ENCODE assay signal across 2 cellular contexts in genomic region chr16:3756113-3756512, GRCh38.
TF ChIP-seq lines count a peak whose summit lies in the region.

No MANE protein-coding gene starts in this region.

TF ChIP-seq in liver, 16 proteins besides CTCF, POLR2A, EP300 and RAD21 (continued from another document):
- TF ChIP-seq, protein P1, sequence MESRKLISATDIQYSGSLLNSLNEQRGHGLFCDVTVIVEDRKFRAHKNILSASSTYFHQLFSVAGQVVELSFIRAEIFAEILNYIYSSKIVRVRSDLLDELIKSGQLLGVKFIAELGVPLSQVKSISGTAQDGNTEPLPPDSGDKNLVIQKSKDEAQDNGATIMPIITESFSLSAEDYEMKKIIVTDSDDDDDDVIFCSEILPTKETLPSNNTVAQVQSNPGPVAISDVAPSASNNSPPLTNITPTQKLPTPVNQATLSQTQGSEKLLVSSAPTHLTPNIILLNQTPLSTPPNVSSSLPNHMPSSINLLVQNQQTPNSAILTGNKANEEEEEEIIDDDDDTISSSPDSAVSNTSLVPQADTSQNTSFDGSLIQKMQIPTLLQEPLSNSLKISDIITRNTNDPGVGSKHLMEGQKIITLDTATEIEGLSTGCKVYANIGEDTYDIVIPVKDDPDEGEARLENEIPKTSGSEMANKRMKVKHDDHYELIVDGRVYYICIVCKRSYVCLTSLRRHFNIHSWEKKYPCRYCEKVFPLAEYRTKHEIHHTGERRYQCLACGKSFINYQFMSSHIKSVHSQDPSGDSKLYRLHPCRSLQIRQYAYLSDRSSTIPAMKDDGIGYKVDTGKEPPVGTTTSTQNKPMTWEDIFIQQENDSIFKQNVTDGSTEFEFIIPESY (IDR thresholded peaks at IDR 0.05) = no peak
- TF ChIP-seq HNF4G (IDR thresholded peaks at IDR 0.05) = no peak
- no peak for TF ChIP-seq EGR1 (IDR thresholded peaks at IDR 0.05; ENCODE audit: low read depth in 2 of 2)
- TF ChIP-seq FOXA2 (IDR thresholded peaks at IDR 0.05) = no peak
- no peak for TF ChIP-seq FOXA1 (IDR thresholded peaks at IDR 0.05)
- TF ChIP-seq, protein P2, sequence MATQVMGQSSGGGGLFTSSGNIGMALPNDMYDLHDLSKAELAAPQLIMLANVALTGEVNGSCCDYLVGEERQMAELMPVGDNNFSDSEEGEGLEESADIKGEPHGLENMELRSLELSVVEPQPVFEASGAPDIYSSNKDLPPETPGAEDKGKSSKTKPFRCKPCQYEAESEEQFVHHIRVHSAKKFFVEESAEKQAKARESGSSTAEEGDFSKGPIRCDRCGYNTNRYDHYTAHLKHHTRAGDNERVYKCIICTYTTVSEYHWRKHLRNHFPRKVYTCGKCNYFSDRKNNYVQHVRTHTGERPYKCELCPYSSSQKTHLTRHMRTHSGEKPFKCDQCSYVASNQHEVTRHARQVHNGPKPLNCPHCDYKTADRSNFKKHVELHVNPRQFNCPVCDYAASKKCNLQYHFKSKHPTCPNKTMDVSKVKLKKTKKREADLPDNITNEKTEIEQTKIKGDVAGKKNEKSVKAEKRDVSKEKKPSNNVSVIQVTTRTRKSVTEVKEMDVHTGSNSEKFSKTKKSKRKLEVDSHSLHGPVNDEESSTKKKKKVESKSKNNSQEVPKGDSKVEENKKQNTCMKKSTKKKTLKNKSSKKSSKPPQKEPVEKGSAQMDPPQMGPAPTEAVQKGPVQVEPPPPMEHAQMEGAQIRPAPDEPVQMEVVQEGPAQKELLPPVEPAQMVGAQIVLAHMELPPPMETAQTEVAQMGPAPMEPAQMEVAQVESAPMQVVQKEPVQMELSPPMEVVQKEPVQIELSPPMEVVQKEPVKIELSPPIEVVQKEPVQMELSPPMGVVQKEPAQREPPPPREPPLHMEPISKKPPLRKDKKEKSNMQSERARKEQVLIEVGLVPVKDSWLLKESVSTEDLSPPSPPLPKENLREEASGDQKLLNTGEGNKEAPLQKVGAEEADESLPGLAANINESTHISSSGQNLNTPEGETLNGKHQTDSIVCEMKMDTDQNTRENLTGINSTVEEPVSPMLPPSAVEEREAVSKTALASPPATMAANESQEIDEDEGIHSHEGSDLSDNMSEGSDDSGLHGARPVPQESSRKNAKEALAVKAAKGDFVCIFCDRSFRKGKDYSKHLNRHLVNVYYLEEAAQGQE (IDR thresholded peaks at IDR 0.05) = no peak
- TF ChIP-seq GABPA (IDR thresholded peaks at IDR 0.05 in 1 of 2, conservative IDR thresholded peaks at IDR 0.05 in 1 of 2) = no peak
- TF ChIP-seq, protein P3, sequence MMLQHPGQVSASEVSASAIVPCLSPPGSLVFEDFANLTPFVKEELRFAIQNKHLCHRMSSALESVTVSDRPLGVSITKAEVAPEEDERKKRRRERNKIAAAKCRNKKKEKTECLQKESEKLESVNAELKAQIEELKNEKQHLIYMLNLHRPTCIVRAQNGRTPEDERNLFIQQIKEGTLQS (IDR thresholded peaks at IDR 0.05) = no peak
TF ChIP-seq in liver: peak in this region for 0.

TF ChIP-seq in HepG2, 621 proteins besides CTCF, POLR2A, EP300 and RAD21 (continued from another document):
- TF ChIP-seq, protein P4, sequence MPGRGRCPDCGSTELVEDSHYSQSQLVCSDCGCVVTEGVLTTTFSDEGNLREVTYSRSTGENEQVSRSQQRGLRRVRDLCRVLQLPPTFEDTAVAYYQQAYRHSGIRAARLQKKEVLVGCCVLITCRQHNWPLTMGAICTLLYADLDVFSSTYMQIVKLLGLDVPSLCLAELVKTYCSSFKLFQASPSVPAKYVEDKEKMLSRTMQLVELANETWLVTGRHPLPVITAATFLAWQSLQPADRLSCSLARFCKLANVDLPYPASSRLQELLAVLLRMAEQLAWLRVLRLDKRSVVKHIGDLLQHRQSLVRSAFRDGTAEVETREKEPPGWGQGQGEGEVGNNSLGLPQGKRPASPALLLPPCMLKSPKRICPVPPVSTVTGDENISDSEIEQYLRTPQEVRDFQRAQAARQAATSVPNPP (CRISPR knock-in tag; IDR thresholded peaks at IDR 0.05) = no peak
- TF ChIP-seq ZNF530 (CRISPR knock-in tag; IDR thresholded peaks at IDR 0.05; ENCODE audit: low read depth) = no peak
- TF ChIP-seq HNF1B (CRISPR knock-in tag; IDR thresholded peaks at IDR 0.05) = no peak
- no peak for TF ChIP-seq GZF1 (CRISPR knock-in tag; IDR thresholded peaks at IDR 0.05)
- TF ChIP-seq, protein P5, sequence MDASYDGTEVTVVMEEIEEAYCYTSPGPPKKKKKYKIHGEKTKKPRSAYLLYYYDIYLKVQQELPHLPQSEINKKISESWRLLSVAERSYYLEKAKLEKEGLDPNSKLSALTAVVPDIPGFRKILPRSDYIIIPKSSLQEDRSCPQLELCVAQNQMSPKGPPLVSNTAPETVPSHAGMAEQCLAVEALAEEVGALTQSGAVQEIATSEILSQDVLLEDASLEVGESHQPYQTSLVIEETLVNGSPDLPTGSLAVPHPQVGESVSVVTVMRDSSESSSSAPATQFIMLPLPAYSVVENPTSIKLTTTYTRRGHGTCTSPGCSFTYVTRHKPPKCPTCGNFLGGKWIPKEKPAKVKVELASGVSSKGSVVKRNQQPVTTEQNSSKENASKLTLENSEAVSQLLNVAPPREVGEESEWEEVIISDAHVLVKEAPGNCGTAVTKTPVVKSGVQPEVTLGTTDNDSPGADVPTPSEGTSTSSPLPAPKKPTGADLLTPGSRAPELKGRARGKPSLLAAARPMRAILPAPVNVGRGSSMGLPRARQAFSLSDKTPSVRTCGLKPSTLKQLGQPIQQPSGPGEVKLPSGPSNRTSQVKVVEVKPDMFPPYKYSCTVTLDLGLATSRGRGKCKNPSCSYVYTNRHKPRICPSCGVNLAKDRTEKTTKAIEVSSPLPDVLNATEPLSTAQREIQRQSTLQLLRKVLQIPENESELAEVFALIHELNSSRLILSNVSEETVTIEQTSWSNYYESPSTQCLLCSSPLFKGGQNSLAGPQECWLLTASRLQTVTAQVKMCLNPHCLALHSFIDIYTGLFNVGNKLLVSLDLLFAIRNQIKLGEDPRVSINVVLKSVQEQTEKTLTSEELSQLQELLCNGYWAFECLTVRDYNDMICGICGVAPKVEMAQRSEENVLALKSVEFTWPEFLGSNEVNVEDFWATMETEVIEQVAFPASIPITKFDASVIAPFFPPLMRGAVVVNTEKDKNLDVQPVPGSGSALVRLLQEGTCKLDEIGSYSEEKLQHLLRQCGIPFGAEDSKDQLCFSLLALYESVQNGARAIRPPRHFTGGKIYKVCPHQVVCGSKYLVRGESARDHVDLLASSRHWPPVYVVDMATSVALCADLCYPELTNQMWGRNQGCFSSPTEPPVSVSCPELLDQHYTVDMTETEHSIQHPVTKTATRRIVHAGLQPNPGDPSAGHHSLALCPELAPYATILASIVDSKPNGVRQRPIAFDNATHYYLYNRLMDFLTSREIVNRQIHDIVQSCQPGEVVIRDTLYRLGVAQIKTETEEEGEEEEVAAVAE (CRISPR knock-in tag; IDR thresholded peaks at IDR 0.05; ENCODE audit: borderline replicate concordance) = no peak
- no peak for TF ChIP-seq ZBTB7B (CRISPR knock-in tag; IDR thresholded peaks at IDR 0.05)
- no peak for TF ChIP-seq ZNF20 (CRISPR knock-in tag; IDR thresholded peaks at IDR 0.05)
- TF ChIP-seq ZNF720 (CRISPR knock-in tag; IDR thresholded peaks at IDR 0.05) = no peak
- no peak for TF ChIP-seq ATAD3A (CRISPR knock-in tag; IDR thresholded peaks at IDR 0.05)
- TF ChIP-seq, protein P6, sequence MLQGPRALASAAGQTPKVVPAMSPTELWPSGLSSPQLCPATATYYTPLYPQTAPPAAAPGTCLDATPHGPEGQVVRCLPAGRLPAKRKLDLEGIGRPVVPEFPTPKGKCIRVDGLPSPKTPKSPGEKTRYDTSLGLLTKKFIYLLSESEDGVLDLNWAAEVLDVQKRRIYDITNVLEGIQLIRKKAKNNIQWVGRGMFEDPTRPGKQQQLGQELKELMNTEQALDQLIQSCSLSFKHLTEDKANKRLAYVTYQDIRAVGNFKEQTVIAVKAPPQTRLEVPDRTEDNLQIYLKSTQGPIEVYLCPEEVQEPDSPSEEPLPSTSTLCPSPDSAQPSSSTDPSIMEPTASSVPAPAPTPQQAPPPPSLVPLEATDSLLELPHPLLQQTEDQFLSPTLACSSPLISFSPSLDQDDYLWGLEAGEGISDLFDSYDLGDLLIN (CRISPR knock-in tag; IDR thresholded peaks at IDR 0.05; ENCODE audit: borderline replicate concordance) = no peak
